Comparison of ENCODE assay signal across 18 cellular contexts in the genomic region with DNA sequence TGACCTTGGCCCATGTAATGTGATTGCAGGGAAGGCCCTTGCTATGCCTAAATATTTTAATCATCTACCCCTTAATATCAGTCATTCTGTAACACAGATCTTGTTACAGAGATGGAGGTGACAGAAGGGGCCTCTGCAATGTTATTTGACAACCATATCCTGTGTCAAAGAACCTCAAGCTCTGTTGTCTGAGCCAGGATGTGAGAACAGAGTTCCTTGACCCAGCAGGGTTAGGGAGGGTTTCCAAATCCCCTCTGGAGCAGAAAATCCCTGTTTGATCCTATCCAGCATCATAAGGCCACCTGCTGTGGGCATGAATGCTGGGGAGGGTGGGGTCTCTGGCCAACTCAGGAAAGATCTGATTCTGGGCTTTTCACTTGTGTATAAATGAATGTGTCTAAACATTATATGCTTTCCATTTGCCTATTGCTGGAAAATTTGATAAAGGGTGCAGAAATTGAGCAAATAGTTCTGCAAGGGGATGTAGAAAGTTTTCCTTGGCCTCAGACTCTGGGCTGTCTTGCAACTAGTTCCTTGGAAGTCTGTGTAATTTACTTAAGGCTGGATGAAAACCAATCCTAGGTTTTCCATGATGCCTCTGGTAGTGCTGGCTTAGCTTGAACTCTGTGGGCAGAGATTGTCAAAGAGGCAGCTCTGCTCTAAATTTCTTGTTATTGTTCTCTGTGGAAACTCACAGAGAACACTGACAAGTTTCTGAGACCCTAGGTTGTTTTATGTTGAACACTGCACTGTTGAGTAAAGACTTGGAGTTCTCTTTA.
DNase-seq lines count a peak whose midpoint lies in the region; ATAC-seq and TF ChIP-seq lines count a peak whose summit lies in the region.
"Had no signal": no experiment of that assay in that cellular context is flagged by ENCODE, and none has a peak within 500 bp of the region (broad histone marks: within the 10 kb centered on the region; RNA-seq: fewer than 3 reads in every experiment).

No MANE protein-coding gene starts in this region.

- ATAC-seq in heart right ventricle (peak in 6 of 8 donors; percentile 42 to 56 (median 52)), left ventricle myocardium superior (peak; percentile 36), GM21447 (IDR thresholded peaks at IDR 0.05; ENCODE audit: unreplicated experiment) (no peak)

- POLR2A ChIA-PET in HEK293T (lab: Yijun Ruan, JAX) = no interaction called here

- H3K9me3 ChIP-seq in heart right ventricle (no peaks in the 10 kb centered on the region), right atrium auricular region (no peaks in the 10 kb centered on the region)

- TF ChIP-seq CTCF in heart right ventricle (IDR thresholded peaks at IDR 0.05) (no peak), right atrium auricular region (IDR thresholded peaks at IDR 0.05) (no peak)

- H3K27ac ChIP-seq in heart right ventricle = peak overlapping the region in 3 of 10 donors; percentile 11 to 29 (median 27)
- peak overlapping the region in 1 of 2 donors; percentile 42 for H3K27ac ChIP-seq in right atrium auricular region
- peak overlapping the region; percentile 81 for H3K27ac ChIP-seq in rectal smooth muscle tissue (ENCODE audit: low read depth, low read length)

- no peak for DNase-seq in heart right ventricle
- DNase-seq in right atrium auricular region (ENCODE audit: low spot score) = no peak
- no peak for DNase-seq in left ventricle myocardium superior
- DNase-seq in NCI-H446 treated with DMSO at 0.1 percent for 48 hours (lab: John Stamatoyannopoulos, UW) = no peak
- DNase-seq in activated CD8-positive, alpha-beta memory T cell treated with anti-CD3 and anti-CD28 coated beads, Interleukin-2, amount 50 U/mL, for 4 hours = no peak
- DNase-seq in HEK293T (ENCODE audit: extremely low spot score) = no peak
- DNase-seq: C1 segment of cervical spinal cord; EL; HCEC 1CT; Kasumi-1; NCI-H1436 treated with DMSO at 0.1 percent for 48 hours; NCI-H2081 treated with DMSO at 0.1 percent for 48 hours; NCI-H524 treated with DMSO at 0.1 percent for 48 hours; NK-92 treated with Interleukin-12 subunit alpha and Interleukin-12 subunit beta, amount 100 ng/mL, for 24 hours; OCI-M1; RPMI8226 had no signal

- intact Hi-C loops in heart right ventricle (cut with DNase I) (no loop called here), left ventricle myocardium superior (cut with micrococcal nuclease) (no loop called here)

- H3K4me3 ChIP-seq in heart right ventricle (no peak overlapping the region), right atrium auricular region (no peak overlapping the region), rectal smooth muscle tissue (ENCODE audit: low read length) (no peak overlapping the region)

- H3K36me3 ChIP-seq in heart right ventricle (peaks cover 0 to 51% (median 0%) of the 10 kb centered on the region in 9 donors), right atrium auricular region (peaks cover 51% of the 10 kb centered on the region), rectal smooth muscle tissue (ENCODE audit: control insufficient read depth, insufficient read depth, low read length) (no peaks in the 10 kb centered on the region)

- CTCF ChIA-PET in HEK293T (lab: Yijun Ruan, JAX) = no interaction called here

- no peak overlapping the region for H3K9ac ChIP-seq in rectal smooth muscle tissue (ENCODE audit: low read length)

- H3K4me1 ChIP-seq in heart right ventricle (peaks cover 0 to 28% (median 14%) of the 10 kb centered on the region in 9 donors), right atrium auricular region (peaks cover 0 to 16% of the 10 kb centered on the region in 2 donors), rectal smooth muscle tissue (ENCODE audit: control insufficient read depth, insufficient read depth, low read length) (peaks cover 52% of the 10 kb centered on the region)

- H3K27me3 ChIP-seq in heart right ventricle = no peaks in the 10 kb centered on the region
- no peaks in the 10 kb centered on the region for H3K27me3 ChIP-seq in right atrium auricular region
- no peaks in the 10 kb centered on the region for H3K27me3 ChIP-seq in rectal smooth muscle tissue (ENCODE audit: control insufficient read depth, insufficient read depth, low read length)

TF ChIP-seq in HEK293T, 16 proteins besides CTCF, POLR2A, EP300 and RAD21:
- TF ChIP-seq L3MBTL2 (conservative IDR thresholded peaks at IDR 0.05) (no peak), LEF1 (IDR thresholded peaks at IDR 0.05; ENCODE audit: borderline replicate concordance) (no peak), PKNOX1 (IDR thresholded peaks at IDR 0.05) (no peak), TARDBP (IDR thresholded peaks at IDR 0.05) (no peak), ZNF384 (IDR thresholded peaks at IDR 0.05) (no peak), FOXK2 (IDR thresholded peaks at IDR 0.05) (no peak), HDGF (IDR thresholded peaks at IDR 0.05; ENCODE audit: borderline replicate concordance) (no peak), BHLHE40 (IDR thresholded peaks at IDR 0.05; ENCODE audit: borderline replicate concordance) (no peak), CTBP1 (IDR thresholded peaks at IDR 0.05; ENCODE audit: borderline replicate concordance) (no peak), SUZ12 (IDR thresholded peaks at IDR 0.05) (no peak), FOXA1 (IDR thresholded peaks at IDR 0.05) (no peak)
